ENCODE assay signal across 10 cellular contexts in the genomic region with DNA sequence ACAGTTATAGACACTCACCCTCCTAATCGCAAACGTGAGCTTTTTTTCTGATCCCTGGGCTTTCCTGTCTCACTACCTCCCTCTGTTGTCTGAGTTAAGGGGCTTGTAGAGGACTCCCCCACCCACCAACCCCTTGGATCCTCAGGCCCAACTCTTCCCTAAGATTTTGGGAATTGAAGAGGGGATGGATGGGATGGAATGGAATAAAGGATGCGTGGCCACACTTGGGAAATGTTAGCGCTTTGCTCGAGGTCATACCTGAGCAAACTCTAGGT. TPM values are rescaled to one million over a fixed set of nuclear protein-coding genes. Genes with fewer than 3 reads are reported as not detected.
DNase-seq lines count a peak whose midpoint lies in the region; ATAC-seq, FAIRE-seq and TF ChIP-seq lines count a peak whose summit lies in the region.
"Had no signal": no experiment of that assay in that cellular context is flagged by ENCODE, and none has a peak within 500 bp of the region (broad histone marks: within the 10 kb centered on the region; RNA-seq: fewer than 3 reads in every experiment).

No MANE protein-coding gene starts in this region.

- TF ChIP-seq CTCF in D721Med (IDR thresholded peaks at IDR 0.05; ENCODE audit: insufficient read depth, missing control alignments): peak; percentile 10
- no peak for TF ChIP-seq CTCF in IMR-90 (conservative IDR thresholded peaks at IDR 0.05; ENCODE audit: low read depth, low read length)
- TF ChIP-seq CTCF in natural killer cell (IDR thresholded peaks at IDR 0.05): no peak

- no TSS peak for BruUV-seq in IMR-90 (replicated peaks; lab: Mats Ljungman, UMichigan)

- no peak overlapping the region for H3K14ac ChIP-seq in IMR-90 (replicated peaks; ENCODE audit: low read depth, low read length)

- H4K8ac ChIP-seq in IMR-90 (ENCODE audit: low read depth in 2 of 2, low read length in 2 of 2): no peak overlapping the region

- H3K27me3 Mint-ChIP-seq in activated naive CD8-positive, alpha-beta T cell treated with anti-CD3 and anti-CD28 coated beads, Interleukin-2, amount 50 U/mL, for 24 hours: no peaks in the 10 kb centered on the region
- H3K27me3 Mint-ChIP-seq in natural killer cell (ENCODE audit: low read depth in 2 of 2): peaks cover 5 to 9% of the 10 kb centered on the region in 2 donors

- no peak for FAIRE-seq in D721Med (lab: Jason Lieb, UNC)
- FAIRE-seq: GM18507 had no signal

- H3K27ac ChIP-seq in IMR-90 (ENCODE audit: insufficient read depth, low read length): no peak overlapping the region

- dilution Hi-C loops in IMR-90 (cut with HindIII; ENCODE audit: low sequenced_read_pairs, unreplicated experiment): no loop called here

- no peaks in the 10 kb centered on the region for H3K79me1 ChIP-seq in IMR-90 (ENCODE audit: low read depth in 1 of 2, low read length in 2 of 2)

- no peak for TF ChIP-seq POLR2A in IMR-90 (IDR thresholded peaks at IDR 0.05; ENCODE audit: low read depth, low read length)

- no peak overlapping the region for H3K18ac ChIP-seq in IMR-90 (ENCODE audit: low read depth, low read length)

- no peaks in the 10 kb centered on the region; the same call in 1 of the 2 replicates for H3K9me3 ChIP-seq in IMR-90 (ENCODE audit: control insufficient read depth, insufficient read depth, low read length)

- no peaks in the 10 kb centered on the region for H3K36me3 ChIP-seq in IMR-90 (ENCODE audit: control insufficient read depth, insufficient read depth, low read length)

- H2AK9ac ChIP-seq in IMR-90 (replicated peaks; ENCODE audit: low read depth, low read length, poor library complexity): no peak overlapping the region

- H2BK15ac ChIP-seq in IMR-90 (ENCODE audit: low read depth, low read length): no peak overlapping the region

- no peak for TF ChIP-seq RAD21 in IMR-90 (IDR thresholded peaks at IDR 0.05; ENCODE audit: low read length)

- no peak overlapping the region for H3K23ac ChIP-seq in IMR-90 (ENCODE audit: low read depth, low read length)

- no peaks in the 10 kb centered on the region for H3K36me3 Mint-ChIP-seq in activated naive CD8-positive, alpha-beta T cell treated with anti-CD3 and anti-CD28 coated beads, Interleukin-2, amount 50 U/mL, for 24 hours (ENCODE audit: low read depth)
- no peaks in the 10 kb centered on the region for H3K36me3 Mint-ChIP-seq in natural killer cell

- H3K4me2 ChIP-seq in IMR-90 (ENCODE audit: low read depth, low read length): no peak overlapping the region

- intact Hi-C loops in IMR-90 (cut with micrococcal nuclease): loop anchor here (10.0 kb wide), 1 partner anchor 841 kb away; no protein-coding TSS in a partner anchor
- intact Hi-C loops in natural killer cell (cut with micrococcal nuclease): no loop called here

- CTCF ChIA-PET in IMR-90 (lab: Yijun Ruan, JAX): no interaction called here

- no CpG with 5 or more reads among the region's 5 CpGs for WGBS in IMR-90 (ENCODE audit: extremely low coverage in 2 of 2, insufficient read length in 1 of 2), 2 experiments

- H4K91ac ChIP-seq in IMR-90 (ENCODE audit: insufficient read depth, low read depth, low read length): no peak overlapping the region

- H2BK120ac ChIP-seq in IMR-90 (ENCODE audit: low read depth, low read length): no peak overlapping the region

- no peak overlapping the region for H3K4ac ChIP-seq in IMR-90 (ENCODE audit: low read depth, low read length)

- H3K27me3 ChIP-seq in IMR-90 (ENCODE audit: control insufficient read depth, insufficient read depth, low read length): peaks cover 18% of the 10 kb centered on the region

- no peak overlapping the region for H3K27ac Mint-ChIP-seq in activated naive CD8-positive, alpha-beta T cell treated with anti-CD3 and anti-CD28 coated beads, Interleukin-2, amount 50 U/mL, for 24 hours
- peak overlapping the region in 1 of 2 donors; percentile 74 for H3K27ac Mint-ChIP-seq in natural killer cell

- no peaks in the 10 kb centered on the region for H3K4me1 ChIP-seq in IMR-90 (ENCODE audit: control insufficient read depth, insufficient read depth, low read length)

- H2BK20ac ChIP-seq in IMR-90 (ENCODE audit: low read depth, low read length): no peak overlapping the region

- in situ Hi-C loops in IMR-90 (cut with MboI; ENCODE audit: low sequenced_read_pairs): no loop called here

- H2AFZ ChIP-seq in IMR-90 (replicated peaks; ENCODE audit: low read length, poor library complexity): peak overlapping the region; percentile 35

- H3K4me3 ChIP-seq in IMR-90 (ENCODE audit: insufficient read depth, low read depth, low read length): no peak overlapping the region
- H3K4me3 ChIP-seq: lung had no signal

- H2AK5ac ChIP-seq in IMR-90 (ENCODE audit: low read depth, low read length): no peak overlapping the region

- H3K9me3 Mint-ChIP-seq in activated naive CD8-positive, alpha-beta T cell treated with anti-CD3 and anti-CD28 coated beads, Interleukin-2, amount 50 U/mL, for 24 hours: no peaks in the 10 kb centered on the region
- H3K9me3 Mint-ChIP-seq in natural killer cell: no peaks in the 10 kb centered on the region

- POLR2A ChIA-PET in IMR-90 (lab: Charles Lee; ENCODE audit: unreplicated experiment): no interaction called here

- H3K4me3 Mint-ChIP-seq in activated naive CD8-positive, alpha-beta T cell treated with anti-CD3 and anti-CD28 coated beads, Interleukin-2, amount 50 U/mL, for 24 hours: peak overlapping the region; percentile 89
- H3K4me3 Mint-ChIP-seq in natural killer cell: peak overlapping the region; percentile 72

- no peak overlapping the region for H2BK5ac ChIP-seq in IMR-90 (ENCODE audit: low read depth, low read length, poor library complexity, severe bottlenecking)

- H3K4me1 Mint-ChIP-seq in activated naive CD8-positive, alpha-beta T cell treated with anti-CD3 and anti-CD28 coated beads, Interleukin-2, amount 50 U/mL, for 24 hours: peaks cover 40% of the 10 kb centered on the region
- H3K4me1 Mint-ChIP-seq in natural killer cell: no peaks in the 10 kb centered on the region

- no peak overlapping the region for H4K5ac ChIP-seq in IMR-90 (ENCODE audit: low read depth, low read length)

- H3K9me1 ChIP-seq in IMR-90 (ENCODE audit: insufficient read depth, low read length): no peaks in the 10 kb centered on the region

- H3K9ac ChIP-seq in IMR-90 (ENCODE audit: low read depth, low read length): no peak overlapping the region

- no peaks in the 10 kb centered on the region for H4K20me1 ChIP-seq in IMR-90 (ENCODE audit: insufficient read depth, low read length)

- no peak for ATAC-seq in IMR-90 (ENCODE audit: low read depth)
- ATAC-seq in activated naive CD8-positive, alpha-beta T cell treated with anti-CD3 and anti-CD28 coated beads, Interleukin-2, amount 50 U/mL, for 24 hours: no peak
- no peak for ATAC-seq in natural killer cell
- no peak for ATAC-seq in HG03039 (IDR thresholded peaks at IDR 0.05; ENCODE audit: unreplicated experiment)
- no peak for ATAC-seq in GM19351 (IDR thresholded peaks at IDR 0.05; ENCODE audit: unreplicated experiment)

- H3K56ac ChIP-seq in IMR-90 (ENCODE audit: extremely low read depth, insufficient read depth, low read length): no peak overlapping the region

- no peak for DNase-seq in D721Med (ENCODE audit: insufficient read length, low spot score)
- DNase-seq in IMR-90: no peak
- DNase-seq in activated naive CD8-positive, alpha-beta T cell treated with anti-CD3 and anti-CD28 coated beads, Interleukin-2, amount 50 U/mL, for 24 hours: no peak
- DNase-seq in natural killer cell: no peak
- DNase-seq in NCI-H774 (lab: John Stamatoyannopoulos, UW): no peak
- no peak for DNase-seq in NOMO-1 (lab: John Stamatoyannopoulos, UW; ENCODE audit: unreplicated experiment in 2 of 2)

TF ChIP-seq in IMR-90, 13 proteins besides CTCF, POLR2A, EP300 and RAD21:
- no peak for TF ChIP-seq BHLHE40 (IDR thresholded peaks at IDR 0.05; ENCODE audit: low read depth, low read length)
- no peak for TF ChIP-seq NFE2L2 (IDR thresholded peaks at IDR 0.05; ENCODE audit: low read depth, low read length)
TF ChIP-seq in IMR-90: peak in this region for 0.

RNA-seq across cellular contexts. Expression of a gene that starts 1.5 kb away (rescaled TPM):
- total RNA-seq in IMR-90 (2012; rRNA removed) (0.56 and 0.90 TPM in 2 replicates), natural killer cell (1 to 10 TPM; 1.8 to 2.2 (median 1.8) TPM)
- polyA plus RNA-seq in IMR-90 (2012; rRNA removed): 0.14 and 0.47 TPM in 2 replicates
- 0.02 and 0.18 TPM in 2 replicates for polyA plus RNA-seq in IMR-90 (2012; cell fraction: cytosol; rRNA removed)
- polyA plus RNA-seq in IMR-90 (2012; cell fraction: nucleus; rRNA removed; ENCODE audit: low replicate concordance): 0.31 and 0.46 TPM in 2 replicates
